ENCODE assay signal across 1 cellular context in the genomic region with DNA sequence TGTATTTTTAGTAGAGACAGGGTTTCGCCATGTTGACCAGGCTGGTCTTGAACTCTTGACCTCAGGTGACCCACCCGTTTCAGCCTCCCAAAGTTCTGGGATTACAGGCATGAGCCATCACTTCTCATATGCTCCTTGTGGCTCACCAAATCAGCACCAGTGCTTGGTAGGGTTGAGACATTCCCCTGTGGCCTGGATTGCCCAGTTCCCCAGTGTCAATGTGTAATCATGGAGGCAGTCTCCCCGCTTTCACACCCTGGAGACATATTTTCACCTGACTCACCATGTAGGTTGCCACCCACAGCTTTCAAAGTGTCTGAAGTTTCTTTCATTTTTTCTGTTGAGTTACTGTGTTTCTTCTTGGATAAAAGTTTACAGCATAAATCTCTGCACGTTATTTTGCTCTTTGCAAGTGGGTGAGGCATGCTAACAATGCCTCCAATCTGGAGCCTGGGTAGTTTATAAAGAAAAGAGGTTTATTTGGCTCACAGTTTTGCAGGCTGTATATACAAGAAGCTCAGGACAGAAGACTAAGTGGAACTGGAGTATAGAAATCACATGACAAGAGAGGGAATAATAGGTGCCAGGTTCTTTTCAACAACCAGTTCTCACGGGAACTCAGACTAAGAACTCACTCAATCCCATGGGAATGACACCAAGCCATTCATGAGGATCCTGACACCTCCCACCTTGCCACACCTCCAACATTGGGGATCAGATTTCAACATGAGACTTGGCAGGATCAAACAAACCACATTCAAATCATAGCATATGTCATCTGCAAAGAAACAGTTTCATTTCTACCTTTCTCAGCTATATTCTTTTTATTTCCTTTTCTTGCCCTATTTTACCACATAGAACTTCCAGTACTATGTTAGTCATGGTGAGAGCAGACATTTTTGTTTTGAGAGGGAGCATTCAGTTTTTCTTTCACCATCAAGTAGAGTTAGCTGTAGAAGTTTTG.
TF ChIP-seq lines count a peak whose summit lies in the region.

No MANE protein-coding gene starts in this region.

TF ChIP-seq in GM12878, 131 proteins besides CTCF, POLR2A, EP300 and RAD21 (continued from another document):
- TF ChIP-seq PBX3 (IDR thresholded peaks at IDR 0.05; ENCODE audit: insufficient replicate concordance, low read depth, low read length) (no peak), RELB (IDR thresholded peaks at IDR 0.05; ENCODE audit: low read depth) (0 out of 2 replicates have a peak, but pooled peaks have one; percentile 36), CBFB (IDR thresholded peaks at IDR 0.05; ENCODE audit: low read depth) (peak; percentile 36; the same call in 1 of the 2 replicates)
- TF ChIP-seq, protein P1, sequence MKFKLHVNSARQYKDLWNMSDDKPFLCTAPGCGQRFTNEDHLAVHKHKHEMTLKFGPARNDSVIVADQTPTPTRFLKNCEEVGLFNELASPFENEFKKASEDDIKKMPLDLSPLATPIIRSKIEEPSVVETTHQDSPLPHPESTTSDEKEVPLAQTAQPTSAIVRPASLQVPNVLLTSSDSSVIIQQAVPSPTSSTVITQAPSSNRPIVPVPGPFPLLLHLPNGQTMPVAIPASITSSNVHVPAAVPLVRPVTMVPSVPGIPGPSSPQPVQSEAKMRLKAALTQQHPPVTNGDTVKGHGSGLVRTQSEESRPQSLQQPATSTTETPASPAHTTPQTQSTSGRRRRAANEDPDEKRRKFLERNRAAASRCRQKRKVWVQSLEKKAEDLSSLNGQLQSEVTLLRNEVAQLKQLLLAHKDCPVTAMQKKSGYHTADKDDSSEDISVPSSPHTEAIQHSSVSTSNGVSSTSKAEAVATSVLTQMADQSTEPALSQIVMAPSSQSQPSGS (IDR thresholded peaks at IDR 0.05; ENCODE audit: low read length), result peak; percentile 53
